ENCODE assay signal across 8 cellular contexts in the genomic region with DNA sequence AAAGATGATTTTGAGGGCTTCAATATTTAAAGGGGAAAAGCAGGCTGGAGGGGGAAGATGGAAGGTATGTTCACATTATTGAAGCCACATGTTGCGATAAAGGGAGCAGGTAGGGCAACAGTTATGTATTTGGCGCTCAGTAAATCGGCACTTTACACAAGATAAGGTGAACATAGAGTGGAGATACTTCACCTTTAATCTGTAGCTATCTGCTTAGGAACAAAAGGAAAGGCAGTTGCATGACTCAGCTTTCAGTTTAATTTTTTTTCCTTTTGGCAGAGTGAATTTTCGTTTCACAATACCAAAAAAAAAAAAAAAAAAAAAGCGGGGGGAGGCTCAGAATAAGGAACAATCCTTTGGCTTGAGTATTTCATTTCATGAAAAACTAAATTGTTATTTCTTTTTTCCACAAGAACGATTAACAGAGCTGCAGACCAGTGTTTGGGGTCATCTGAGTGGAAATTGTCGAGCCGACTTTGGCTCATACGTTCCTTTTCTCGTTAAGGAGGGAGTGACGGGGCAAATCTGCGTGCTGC. TPM values are rescaled to one million over a fixed set of nuclear protein-coding genes. Genes with fewer than 3 reads are reported as not detected.
A peak's percentile ranks its signal among the peaks of the same experiment; 100 is the strongest.
DNase-seq lines count a peak whose midpoint lies in the region; ATAC-seq and TF ChIP-seq lines count a peak whose summit lies in the region.

No MANE protein-coding gene starts in this region.

- peak overlapping the region; percentile 83 for H3K4me3 ChIP-seq in upper lobe of right lung

- H3K4me1 ChIP-seq in upper lobe of right lung = peaks cover 31% of the 10 kb centered on the region

- H3K27me3 ChIP-seq in upper lobe of right lung = no peaks in the 10 kb centered on the region

- intact Hi-C loops in upper lobe of right lung (cut with DNase I) = no loop called here

- peak; percentile 39 for DNase-seq in NCI-H345 treated with DMSO at 0.1 percent for 48 hours (lab: John Stamatoyannopoulos, UW; ENCODE audit: unreplicated experiment)
- DNase-seq in NCI-H345 (lab: John Stamatoyannopoulos, UW) = no peak
- peak; percentile 1 for DNase-seq in NCI-H226
- DNase-seq in caudate nucleus (lab: John Stamatoyannopoulos, UW) = peak in 1 of 61 donors; percentile 14
- peak; percentile 56 to 58 for DNase-seq in lung microvascular endothelial cell (ENCODE audit: low read depth in 2 of 2)
- DNase-seq in upper lobe of right lung = no peak
- no peak for DNase-seq in ureter (ENCODE audit: low spot score)
- no peak for DNase-seq in DMS114 treated with DMSO at 0.1 percent for 48 hours (lab: John Stamatoyannopoulos, UW; ENCODE audit: unreplicated experiment)

- no peaks in the 10 kb centered on the region for H3K36me3 ChIP-seq in upper lobe of right lung

- H3K27ac ChIP-seq in caudate nucleus (ENCODE audit: low read depth, low read length) = peak overlapping the region; percentile 98
- H3K27ac ChIP-seq in upper lobe of right lung = peak overlapping the region; percentile 99

- no peak for ATAC-seq in upper lobe of right lung

- H3K9me3 ChIP-seq in upper lobe of right lung = peaks cover 11% of the 10 kb centered on the region

- no peak for TF ChIP-seq CTCF in upper lobe of right lung (IDR thresholded peaks at IDR 0.05)

RNA-seq across cellular contexts. Expression of gene COQ8A, which starts 1.1 kb away (rescaled TPM):
- total RNA-seq in lung microvascular endothelial cell = 14.2 and 33.3 TPM in 2 replicates
- 30.6 TPM for total RNA-seq in upper lobe of right lung
- 32.7 TPM for total RNA-seq in ureter

Comparison
In these comparisons a context has a peak if more than half of its experiments do, and no peak if none do; other contexts are left out.
1. DNase-seq: peak in NCI-H345 treated with DMSO at 0.1 percent for 48 hours (single experiment), NCI-H226 (single experiment) and lung microvascular endothelial cell (2 of 2); none in NCI-H345 (single experiment), upper lobe of right lung (single experiment), ureter (single experiment) and DMS114 treated with DMSO at 0.1 percent for 48 hours (single experiment).